ENCODE assay signal across 8 cellular contexts in the genomic region with DNA sequence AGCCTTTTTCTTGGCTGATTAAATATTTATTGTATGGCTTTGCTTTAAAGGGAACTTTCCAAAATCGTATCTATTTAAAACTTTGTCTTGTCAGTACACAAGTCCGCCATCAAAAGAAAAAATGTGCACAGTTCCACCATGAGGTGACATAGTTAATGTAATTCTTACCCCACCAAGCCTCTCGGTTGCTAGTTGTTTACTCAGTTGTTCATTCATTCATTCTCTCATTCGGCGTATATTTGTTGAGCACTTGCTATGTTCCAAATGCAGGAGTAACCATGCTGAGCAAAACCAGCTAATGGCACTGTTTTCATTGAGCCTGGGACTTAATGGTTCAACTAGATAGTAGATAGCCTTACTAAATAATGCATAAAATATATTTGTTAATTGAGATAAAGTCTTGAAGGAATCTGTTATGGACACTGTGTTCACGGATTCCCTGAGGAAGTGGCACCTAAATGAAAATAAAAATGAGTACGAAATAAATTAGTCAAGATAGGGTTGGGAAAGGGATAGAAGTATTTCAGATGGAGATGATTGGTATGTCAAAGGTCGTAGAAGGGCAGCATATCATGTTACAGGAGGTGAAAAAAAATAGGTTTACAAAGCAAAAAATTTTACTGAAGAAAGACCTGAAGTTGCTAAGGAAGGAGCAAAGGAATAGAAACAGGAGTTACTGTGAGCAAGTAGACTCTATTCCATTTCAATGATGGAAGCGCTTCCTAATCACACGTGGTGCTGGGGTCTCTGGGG. TPM values are rescaled to one million over a fixed set of nuclear protein-coding genes. Genes with fewer than 3 reads are reported as not detected.
DNase-seq lines count a peak whose midpoint lies in the region; ATAC-seq, FAIRE-seq and TF ChIP-seq lines count a peak whose summit lies in the region.

No MANE protein-coding gene starts in this region.

- peaks cover 4% of the 10 kb centered on the region for H3K27me3 Mint-ChIP-seq in glutamatergic neuron (ENCODE audit: unreplicated experiment)

- H3K36me3 ChIP-seq in HAP-1 (replicated peaks): no peaks in the 10 kb centered on the region
- H3K36me3 ChIP-seq in WERI-Rb-1: peaks cover 12% of the 10 kb centered on the region
- no peaks in the 10 kb centered on the region for H3K36me3 ChIP-seq in small intestine (ENCODE audit: control insufficient read depth in 2 of 2, insufficient read depth in 2 of 2, low read length in 2 of 2)

- H3K4me3 ChIP-seq in HAP-1: peak overlapping the region; percentile 64
- H3K4me3 ChIP-seq in WERI-Rb-1 (ENCODE audit: low read depth, low read length): peak overlapping the region; percentile 97
- H3K4me3 ChIP-seq in small intestine (ENCODE audit: low read depth in 1 of 2, low read length in 2 of 2): peak overlapping the region; percentile 97 to 98

- H3K36me3 Mint-ChIP-seq in glutamatergic neuron (ENCODE audit: unreplicated experiment): peaks cover 8% of the 10 kb centered on the region

- TF ChIP-seq CTCF in WERI-Rb-1 (IDR thresholded peaks at IDR 0.05; ENCODE audit: low read depth, low read length): no peak
- TF ChIP-seq CTCF in glutamatergic neuron (IDR thresholded peaks at IDR 0.05; ENCODE audit: partially characterized antibody, unreplicated experiment): no peak

- peaks cover 10% of the 10 kb centered on the region for H3K9me3 Mint-ChIP-seq in glutamatergic neuron (ENCODE audit: unreplicated experiment)

- H3K27ac ChIP-seq in WERI-Rb-1 (peak overlapping the region; percentile 95), small intestine (ENCODE audit: low read depth in 1 of 2, low read length in 1 of 2) (no peak overlapping the region)

- WGBS in small intestine, 3 donors: 35 to 56% (median 47%) methylated on average over 10 of the region's 10 CpGs

- ATAC-seq in GM21367 (IDR thresholded peaks at IDR 0.05; ENCODE audit: unreplicated experiment): no peak
- ATAC-seq in HG02840 (IDR thresholded peaks at IDR 0.05; ENCODE audit: low FRiP score, unreplicated experiment): no peak
- ATAC-seq in GM21381 (IDR thresholded peaks at IDR 0.05; ENCODE audit: unreplicated experiment): no peak

- FAIRE-seq in small intestine (lab: Jason Lieb, UNC): no peak

- peak overlapping the region; percentile 93 for H3K4me3 Mint-ChIP-seq in glutamatergic neuron (ENCODE audit: unreplicated experiment)

- DNase-seq in HAP-1 (ENCODE audit: low spot score in 2 of 2) (peak in 1 of 2 experiments; percentile 11), WERI-Rb-1 (no peak), glutamatergic neuron (no peak), small intestine (no peak), OCI-M2 (lab: John Stamatoyannopoulos, UW; ENCODE audit: unreplicated experiment) (no peak)

- in situ Hi-C loops in HAP-1 (cut with MboI; ENCODE audit: low sequenced_read_pairs): no loop called here

- H3K27ac Mint-ChIP-seq in glutamatergic neuron (ENCODE audit: unreplicated experiment): peak overlapping the region; percentile 80

- peaks cover 17% of the 10 kb centered on the region for H3K4me1 Mint-ChIP-seq in glutamatergic neuron (ENCODE audit: low read depth, unreplicated experiment)

- no peaks in the 10 kb centered on the region for H3K27me3 ChIP-seq in HAP-1 (ENCODE audit: low read depth)
- H3K27me3 ChIP-seq in WERI-Rb-1 (ENCODE audit: insufficient read depth, low read depth, severe bottlenecking): no peaks in the 10 kb centered on the region
- H3K27me3 ChIP-seq in small intestine (ENCODE audit: control insufficient read depth in 2 of 2, insufficient read depth in 2 of 2, low read length in 2 of 2): no peaks in the 10 kb centered on the region

- H3K9me3 ChIP-seq in HAP-1 (no peaks in the 10 kb centered on the region), WERI-Rb-1 (ENCODE audit: severe bottlenecking) (no peaks in the 10 kb centered on the region), small intestine (ENCODE audit: control insufficient read depth, low read depth) (no peaks in the 10 kb centered on the region)

- H3K4me1 ChIP-seq in HAP-1: peaks cover 12% of the 10 kb centered on the region
- H3K4me1 ChIP-seq in small intestine (ENCODE audit: control insufficient read depth in 2 of 2, insufficient read depth in 1 of 2, low read depth in 1 of 2, low read length in 1 of 2): peaks cover 4 to 7% of the 10 kb centered on the region in 2 donors

RNA-seq across cellular contexts. Expression of a gene that starts 1.5 kb away (rescaled TPM):
- total RNA-seq in glutamatergic neuron (ENCODE audit: unreplicated experiment): 19.3 TPM
- polyA plus RNA-seq in small intestine: 1 to 10 TPM; 5.6 to 9.2 (median 5.7) TPM

RNA-seq across cellular contexts. Expression of a gene that starts 17.3 kb away (rescaled TPM):
- 45.4 TPM for total RNA-seq in glutamatergic neuron (ENCODE audit: unreplicated experiment)
- 10 to 100 TPM; 11.9 to 38.8 (median 17.4) TPM for polyA plus RNA-seq in small intestine

RNA-seq across cellular contexts. Expression of a gene that starts 48.5 kb away (rescaled TPM):
- total RNA-seq in glutamatergic neuron (ENCODE audit: unreplicated experiment): 8.8 TPM
- 1 to 10 TPM; 4.5 to 6.0 (median 5.1) TPM for polyA plus RNA-seq in small intestine
